In genomic region chr10:100345570-100346330, GRCh38 we compare ENCODE assay signal across 8 cellular contexts. TPM values are rescaled to one million over a fixed set of nuclear protein-coding genes. Genes with fewer than 3 reads are reported as not detected.
A peak's percentile ranks its signal among the peaks of the same experiment; 100 is the strongest.
DNase-seq lines count a peak whose midpoint lies in the region; ATAC-seq and TF ChIP-seq lines count a peak whose summit lies in the region.

No MANE protein-coding gene starts in this region.

- H3K27me3 ChIP-seq in adipocyte (replicated peaks; ENCODE audit: control insufficient read depth, insufficient read depth, low read length) (no peaks in the 10 kb centered on the region), kidney epithelial cell (ENCODE audit: control insufficient read depth, insufficient read depth, low read length) (no peaks in the 10 kb centered on the region), tibial artery (no peaks in the 10 kb centered on the region)

- peak overlapping the region; percentile 71 to 73 for H3K27ac ChIP-seq in tibial artery

- ATAC-seq in HG02840 (IDR thresholded peaks at IDR 0.05; ENCODE audit: low FRiP score, unreplicated experiment): no peak
- no peak for ATAC-seq in HG02981 (IDR thresholded peaks at IDR 0.05; ENCODE audit: unreplicated experiment)
- ATAC-seq in GM18505 (IDR thresholded peaks at IDR 0.05; ENCODE audit: unreplicated experiment): no peak

- CTCF ChIA-PET in AG04449 (lab: Yijun Ruan, JAX): interaction anchor here (0.7 to 26.3 kb wide), 16 partner anchors 8 to 533 kb away, joined by 3 to 538 read pairs (median 4); partner anchors contain the start of genes HIF1AN, PKD2L1 and SEC31B

- POLR2A ChIA-PET in AG04449 (lab: Yijun Ruan, JAX): interaction anchor here (2.7 kb wide), 1 partner anchor 28 kb away, joined by 18 read pairs; no protein-coding TSS in a partner anchor

- H3K4me3 ChIP-seq in AG04449 (ENCODE audit: low read depth, low read length) (peak overlapping the region; percentile 84), adipocyte (ENCODE audit: low read length) (peak overlapping the region; percentile 89), kidney epithelial cell (ENCODE audit: low read depth, low read length) (peak overlapping the region; percentile 91), tibial artery (peak overlapping the region; percentile 65 to 79)

- peak overlapping the region; percentile 87 for H3K4me3 Mint-ChIP-seq in HFFc6

- peak overlapping the region; percentile 87 for H3K9ac ChIP-seq in adipocyte (ENCODE audit: low read length)

- no peak overlapping the region for H3K27ac Mint-ChIP-seq in HFFc6

- no peak for TF ChIP-seq POLR2A in GM18505 (IDR thresholded peaks at IDR 0.05; ENCODE audit: borderline replicate concordance, extremely low read depth, insufficient read depth, insufficient read length)

- no peaks in the 10 kb centered on the region for H3K9me3 Mint-ChIP-seq in HFFc6

- peaks cover 10% of the 10 kb centered on the region for H3K27me3 Mint-ChIP-seq in HFFc6 (ENCODE audit: insufficient read depth)

- H3K4me1 ChIP-seq in adipocyte (ENCODE audit: control insufficient read depth, insufficient read depth, low read length): peaks cover 57% of the 10 kb centered on the region
- H3K4me1 ChIP-seq in tibial artery: peaks cover 0 to 29% (median 11%) of the 10 kb centered on the region in 4 donors

- no peaks in the 10 kb centered on the region for H3K9me3 ChIP-seq in adipocyte (ENCODE audit: control insufficient read depth, low read length)
- H3K9me3 ChIP-seq in tibial artery: no peaks in the 10 kb centered on the region

- intact Hi-C loops in tibial artery (cut with DNase I; ENCODE audit: low total_unique reads): no loop called here

- DNase-seq in AG04449 (ENCODE audit: low read depth, low spot score): no peak
- peak; percentile 47 for DNase-seq in HFFc6
- peak; percentile 39 for DNase-seq in adipocyte (ENCODE audit: low read depth)
- peak; percentile 45 for DNase-seq in kidney epithelial cell (ENCODE audit: low read depth)
- DNase-seq in tibial artery: no peak

- H3K4me1 Mint-ChIP-seq in HFFc6 (ENCODE audit: low read depth): peaks cover 35% of the 10 kb centered on the region

- H3K36me3 ChIP-seq in adipocyte (ENCODE audit: control insufficient read depth, insufficient read depth, low read length, severe bottlenecking) (peaks cover 18% of the 10 kb centered on the region), kidney epithelial cell (ENCODE audit: control insufficient read depth, insufficient read depth, low read length) (peaks cover 5% of the 10 kb centered on the region), tibial artery (no peaks in the 10 kb centered on the region)

- no peak for TF ChIP-seq CTCF in AG04449 (IDR thresholded peaks at IDR 0.05; ENCODE audit: insufficient read depth, low read length, missing control alignments)
- TF ChIP-seq CTCF in HFFc6 (IDR thresholded peaks at IDR 0.05): no peak
- TF ChIP-seq CTCF in kidney epithelial cell (IDR thresholded peaks at IDR 0.05; ENCODE audit: insufficient read depth, low read length, poor library complexity, severe bottlenecking): no peak
- TF ChIP-seq CTCF in tibial artery (IDR thresholded peaks at IDR 0.05): no peak

- H3K36me3 Mint-ChIP-seq in HFFc6 (ENCODE audit: low read depth): no peaks in the 10 kb centered on the region

RNA-seq across cellular contexts. Expression of gene SCD, which starts 1.3 kb away (rescaled TPM):
- 10 to 100 TPM; 11.5 to 16.8 (median 14.9) TPM for total RNA-seq in HFFc6 (2021; fragmentation: NEBNext Ultra II Directional; extraction: Animal tissue kit (Norgen Biotek cat#: 25700))
- 273 and 288 TPM in 2 replicates for total RNA-seq in kidney epithelial cell

RNA-seq across cellular contexts. Expression of gene PKD2L1, which starts 15.7 kb away (rescaled TPM):
- not detected for total RNA-seq in HFFc6 (2021; fragmentation: NEBNext Ultra II Directional; extraction: Animal tissue kit (Norgen Biotek cat#: 25700))
- total RNA-seq in kidney epithelial cell: not detected in 2 replicates

RNA-seq across cellular contexts. Expression of gene BLOC1S2, which starts 59.3 kb away (rescaled TPM):
- total RNA-seq in HFFc6 (2021; fragmentation: NEBNext Ultra II Directional; extraction: Animal tissue kit (Norgen Biotek cat#: 25700)): 10 to 100 TPM; 52.4 to 62.1 (median 55.0) TPM
- 81.7 and 92.8 TPM in 2 replicates for total RNA-seq in kidney epithelial cell

Comparison
In these comparisons a context has a peak if more than half of its experiments do, and no peak if none do; other contexts are left out.
1. DNase-seq: peak in HFFc6 (single experiment), adipocyte (single experiment) and kidney epithelial cell (single experiment); none in AG04449 (single experiment) and tibial artery (0 of 2).
2. RNA of gene SCD, which starts 1.3 kb away (total RNA-seq): 273 to 288 TPM in kidney epithelial cell; 11.5 to 16.8 TPM in HFFc6; every median in the first group is over 10 times any median in the second.
3. Peak in every context shown above with its lines, with median percentiles within 50 percentile points of each other: H3K4me3 ChIP-seq.